Comparison of ENCODE assay signal across 1 cellular context in genomic region chr20:50115591-50116367, GRCh38.
TF ChIP-seq lines count a peak whose summit lies in the region.

No MANE protein-coding gene starts in this region.

TF ChIP-seq in HepG2, 621 proteins besides CTCF, POLR2A, EP300 and RAD21 (continued from another document and continues in another):
- no peak for TF ChIP-seq SNAPC4 (CRISPR knock-in tag; IDR thresholded peaks at IDR 0.05)
- no peak; the same call in 1 of the 2 replicates for TF ChIP-seq ZNF710 (CRISPR knock-in tag; IDR thresholded peaks at IDR 0.05; ENCODE audit: borderline replicate concordance)
- TF ChIP-seq RARA (CRISPR knock-in tag; IDR thresholded peaks at IDR 0.05): peak; percentile 44; the same call in 1 of the 2 replicates
- TF ChIP-seq MAFK (conservative IDR thresholded peaks at IDR 0.05 in 1 of 2, IDR thresholded peaks at IDR 0.05 in 1 of 2; ENCODE audit: low read length in 2 of 2): no peak
- peak; percentile 83 for TF ChIP-seq YY1 (IDR thresholded peaks at IDR 0.05; ENCODE audit: insufficient read depth, insufficient replicate concordance, low read depth, low read length)
- TF ChIP-seq NKX3-1 (CRISPR knock-in tag; IDR thresholded peaks at IDR 0.05): no peak
- peak; percentile 67; the same call in 1 of the 2 replicates for TF ChIP-seq HINFP (CRISPR knock-in tag; IDR thresholded peaks at IDR 0.05; ENCODE audit: low read depth)
- no peak for TF ChIP-seq ZNF7 (CRISPR knock-in tag; IDR thresholded peaks at IDR 0.05)
- no peak for TF ChIP-seq ZNF512 (CRISPR knock-in tag; IDR thresholded peaks at IDR 0.05)
- TF ChIP-seq ZC3H4 (CRISPR knock-in tag; IDR thresholded peaks at IDR 0.05; ENCODE audit: borderline replicate concordance): no peak
- TF ChIP-seq SRF (IDR thresholded peaks at IDR 0.05; ENCODE audit: low read depth, low read length): peak; percentile 19; the same call in 1 of the 2 replicates
- no peak for TF ChIP-seq SCMH1 (CRISPR knock-in tag; IDR thresholded peaks at IDR 0.05; ENCODE audit: borderline replicate concordance)
- peak; percentile 71; the same call in 1 of the 2 replicates for TF ChIP-seq ZNF788 (CRISPR knock-in tag; IDR thresholded peaks at IDR 0.05; ENCODE audit: borderline replicate concordance)
- no peak for TF ChIP-seq RNF219 (CRISPR knock-in tag; IDR thresholded peaks at IDR 0.05)
- TF ChIP-seq CSRNP1 (CRISPR knock-in tag; IDR thresholded peaks at IDR 0.05): peak; percentile 89
- TF ChIP-seq ZNF329 (CRISPR knock-in tag; IDR thresholded peaks at IDR 0.05; ENCODE audit: low read depth): no peak
- no peak for TF ChIP-seq DNMT1 (CRISPR knock-in tag; IDR thresholded peaks at IDR 0.05)
- no peak for TF ChIP-seq KDM6A (CRISPR knock-in tag; IDR thresholded peaks at IDR 0.05; ENCODE audit: low read depth)
- no peak for TF ChIP-seq NR0B2 (CRISPR knock-in tag; IDR thresholded peaks at IDR 0.05)
- no peak for TF ChIP-seq NR3C1 (CRISPR knock-in tag; IDR thresholded peaks at IDR 0.05)
- TF ChIP-seq ZBTB43 (CRISPR knock-in tag; conservative IDR thresholded peaks at IDR 0.05): 0 out of 2 replicates have a peak, but pooled peaks have one; percentile 54
- TF ChIP-seq ZNF44 (CRISPR knock-in tag; IDR thresholded peaks at IDR 0.05): no peak
- TF ChIP-seq TCF7L2 (IDR thresholded peaks at IDR 0.05; ENCODE audit: low read depth, low read length): no peak
- no peak for TF ChIP-seq TCF12 (IDR thresholded peaks at IDR 0.05)
- TF ChIP-seq TCF12 (CRISPR knock-in tag; IDR thresholded peaks at IDR 0.05): no peak
- peak; percentile 76; the same call in 1 of the 2 replicates for TF ChIP-seq ZBTB26 (CRISPR knock-in tag; IDR thresholded peaks at IDR 0.05; ENCODE audit: borderline replicate concordance)
- no peak for TF ChIP-seq CHCHD3 (CRISPR knock-in tag; IDR thresholded peaks at IDR 0.05)
- TF ChIP-seq SMYD3 (CRISPR knock-in tag; IDR thresholded peaks at IDR 0.05): peak; percentile 84
- TF ChIP-seq ZNF12 (CRISPR knock-in tag; IDR thresholded peaks at IDR 0.05): no peak
- TF ChIP-seq TBP (CRISPR knock-in tag; IDR thresholded peaks at IDR 0.05): no peak; the same call in 1 of the 2 replicates
- no peak for TF ChIP-seq ZNF10 (CRISPR knock-in tag; IDR thresholded peaks at IDR 0.05; ENCODE audit: borderline replicate concordance, low read depth)
- peak; percentile 70 for TF ChIP-seq NFYB (CRISPR knock-in tag; IDR thresholded peaks at IDR 0.05)
- TF ChIP-seq U2AF1 (optimal IDR thresholded peaks at IDR 0.05; ENCODE audit: low read depth, low read length): no peak
- no peak for TF ChIP-seq GFI1 (CRISPR knock-in tag; IDR thresholded peaks at IDR 0.05; ENCODE audit: borderline replicate concordance)
- TF ChIP-seq MLX (CRISPR knock-in tag; IDR thresholded peaks at IDR 0.05): no peak
- TF ChIP-seq HDAC1 (CRISPR knock-in tag; IDR thresholded peaks at IDR 0.05): peak; percentile 62
- no peak for TF ChIP-seq POLR2AphosphoS2 (IDR thresholded peaks at IDR 0.05; ENCODE audit: low read depth, low read length)
- TF ChIP-seq ZNF260 (CRISPR knock-in tag; IDR thresholded peaks at IDR 0.05; ENCODE audit: borderline replicate concordance, low read depth): no peak
